Comparison of ENCODE assay signal across 8 cellular contexts in genomic region chr12:14395059-14395778, GRCh38. TPM values are rescaled to one million over a fixed set of nuclear protein-coding genes. Genes with fewer than 3 reads are reported as not detected.
A peak's percentile ranks its signal among the peaks of the same experiment; 100 is the strongest.
DNase-seq lines count a peak whose midpoint lies in the region; ATAC-seq and TF ChIP-seq lines count a peak whose summit lies in the region.

No MANE protein-coding gene starts in this region.

- H3K27me3 Mint-ChIP-seq in T-helper 2 cell treated with Interferon-gamma antibody and Interleukin-4, amounts not matched to agents 5 μg/mL and 100 μg/mL, for 36 hours (ENCODE audit: low read depth), result no peaks in the 10 kb centered on the region

- H3K9ac ChIP-seq in SK-N-SH, result peak overlapping the region; percentile 20; the same call in 1 of the 2 replicates

- H3K27me3 ChIP-seq in SK-N-SH (ENCODE audit: insufficient read depth), result no peaks in the 10 kb centered on the region
- no peaks in the 10 kb centered on the region for H3K27me3 ChIP-seq in left lung
- H3K27me3 ChIP-seq in prostate gland (replicated peaks; ENCODE audit: insufficient read depth), result no peaks in the 10 kb centered on the region

- DNase-seq in SK-N-SH, result no peak
- no peak for DNase-seq in T-helper 2 cell treated with Interferon-gamma antibody and Interleukin-4, amounts not matched to agents 5 μg/mL and 100 μg/mL, for 36 hours (ENCODE audit: low spot score)
- no peak for DNase-seq in left lung
- no peak for DNase-seq in globus pallidus (ENCODE audit: low spot score)
- DNase-seq in occipital lobe (lab: John Stamatoyannopoulos, UW), result no peak
- DNase-seq in prostate gland (ENCODE audit: low spot score), result no peak

- peak overlapping the region in 1 of 2 experiments; percentile 12; a peak in 1 of 4 replicates for H3K4me3 ChIP-seq in SK-N-SH (ENCODE audit: low read depth in 2 of 2, low read length in 1 of 2)
- no peak overlapping the region for H3K4me3 ChIP-seq in left lung
- no peak overlapping the region for H3K4me3 ChIP-seq in prostate gland

- peak overlapping the region; percentile 91 for H3K27ac Mint-ChIP-seq in T-helper 2 cell treated with Interferon-gamma antibody and Interleukin-4, amounts not matched to agents 5 μg/mL and 100 μg/mL, for 36 hours

- WGBS in SK-N-SH (ENCODE audit: low lambda C conversion rate), result 59% methylated on average over 3 of the region's 3 CpGs
- WGBS in prostate gland, result 57% methylated on average over 3 of the region's 3 CpGs

- H3K27ac ChIP-seq in SK-N-SH (ENCODE audit: low read depth in 2 of 2, low read length in 1 of 2), result peak overlapping the region; percentile 58 to 95; a peak in 3 of 4 replicates
- peak overlapping the region; percentile 58 to 71 for H3K27ac ChIP-seq in left lung
- peak overlapping the region in 1 of 2 donors; percentile 21 for H3K27ac ChIP-seq in prostate gland

- ATAC-seq in SK-N-SH treated with all-trans-retinoic acid at 6 μM for 48 hours (no peak), HG02973 (IDR thresholded peaks at IDR 0.05; ENCODE audit: unreplicated experiment) (peak; percentile 37), left lung (peak; percentile 63)

- H3K9me3 Mint-ChIP-seq in T-helper 2 cell treated with Interferon-gamma antibody and Interleukin-4, amounts not matched to agents 5 μg/mL and 100 μg/mL, for 36 hours, result peaks cover 4% of the 10 kb centered on the region

- H3K4me1 ChIP-seq in SK-N-SH (ENCODE audit: control insufficient read depth in 1 of 2, insufficient read depth in 2 of 2, low read depth in 1 of 2, low read length in 1 of 2) (peaks cover 5 to 22% of the 10 kb centered on the region in 2 experiments; a peak in 2 of 4 replicates), left lung (peaks cover 12 to 56% of the 10 kb centered on the region in 2 donors), prostate gland (replicated peaks) (no peaks in the 10 kb centered on the region)

- CTCF ChIA-PET in SK-N-SH (lab: Yijun Ruan, JAX), result interaction anchor here (0.7 to 1.4 kb wide), 4 partner anchors 11 to 157 kb away, joined by 3 to 4 read pairs (median 3); partner anchors contain the start of gene ATF7IP

- TF ChIP-seq POLR2A in prostate gland (IDR thresholded peaks at IDR 0.05), result no peak

- peaks cover 70% of the 10 kb centered on the region for H3K4me1 Mint-ChIP-seq in T-helper 2 cell treated with Interferon-gamma antibody and Interleukin-4, amounts not matched to agents 5 μg/mL and 100 μg/mL, for 36 hours (ENCODE audit: low read depth)

- peaks cover 0 to 23% of the 10 kb centered on the region in 2 experiments for H3K36me3 ChIP-seq in SK-N-SH (replicated peaks in 1 of 2; ENCODE audit: control insufficient read depth in 1 of 2, insufficient read depth in 2 of 2, low read length in 1 of 2)
- no peaks in the 10 kb centered on the region for H3K36me3 ChIP-seq in left lung
- no peaks in the 10 kb centered on the region for H3K36me3 ChIP-seq in prostate gland

- no peak for TF ChIP-seq CTCF in SK-N-SH (IDR thresholded peaks at IDR 0.05)
- TF ChIP-seq CTCF in left lung (IDR thresholded peaks at IDR 0.05), result no peak
- TF ChIP-seq CTCF in prostate gland (IDR thresholded peaks at IDR 0.05), result no peak

- POLR2A ChIA-PET in SK-N-SH (lab: Yijun Ruan, JAX), result interaction anchor here (1.9 kb wide), 1 partner anchor 10 kb away, joined by 9 read pairs; no protein-coding TSS in a partner anchor

- H2AFZ ChIP-seq in SK-N-SH (ENCODE audit: low read depth), result 0 out of 2 replicates have a peak overlapping the region, but pooled peaks have one; percentile 25

- H3K79me2 ChIP-seq in SK-N-SH (ENCODE audit: insufficient read depth), result peaks cover 84% of the 10 kb centered on the region

- no peaks in the 10 kb centered on the region for H4K20me1 ChIP-seq in SK-N-SH (ENCODE audit: insufficient read depth)

- intact Hi-C loops in left lung (cut with DNase I) (no loop called here), prostate gland (cut with DNase I) (no loop called here)

- H3K4me3 Mint-ChIP-seq in T-helper 2 cell treated with Interferon-gamma antibody and Interleukin-4, amounts not matched to agents 5 μg/mL and 100 μg/mL, for 36 hours, result peak overlapping the region; percentile 83

- H3K4me2 ChIP-seq in SK-N-SH, result peak overlapping the region; percentile 7; the same call in 1 of the 2 replicates

- peaks cover 20% of the 10 kb centered on the region for H3K9me3 ChIP-seq in SK-N-SH
- H3K9me3 ChIP-seq in left lung, result peaks cover 0 to 6% of the 10 kb centered on the region in 2 donors
- H3K9me3 ChIP-seq in prostate gland, result no peaks in the 10 kb centered on the region

- no peak for TF ChIP-seq EP300 in SK-N-SH (IDR thresholded peaks at IDR 0.05; ENCODE audit: borderline replicate concordance in 1 of 2, low read depth in 1 of 2, low read length in 1 of 2)

- no peaks in the 10 kb centered on the region for H3K9me2 ChIP-seq in SK-N-SH

- H3K36me3 Mint-ChIP-seq in T-helper 2 cell treated with Interferon-gamma antibody and Interleukin-4, amounts not matched to agents 5 μg/mL and 100 μg/mL, for 36 hours (ENCODE audit: low read depth), result peaks cover 53% of the 10 kb centered on the region

- no peak for TF ChIP-seq RAD21 in SK-N-SH (IDR thresholded peaks at IDR 0.05; ENCODE audit: low read length)

- peaks cover 33% of the 10 kb centered on the region for H3F3A ChIP-seq in SK-N-SH (replicated peaks; ENCODE audit: insufficient read depth)

TF ChIP-seq in SK-N-SH, 30 proteins besides CTCF, POLR2A, EP300 and RAD21:
- TF ChIP-seq TCF12 (IDR thresholded peaks at IDR 0.05) (no peak), NFIC (IDR thresholded peaks at IDR 0.05; ENCODE audit: borderline replicate concordance) (no peak), SIN3A (IDR thresholded peaks at IDR 0.05; ENCODE audit: borderline replicate concordance, low read depth, low read length) (no peak), FOSL2 (IDR thresholded peaks at IDR 0.05; ENCODE audit: borderline replicate concordance, low read depth) (no peak), USF1 (IDR thresholded peaks at IDR 0.05; ENCODE audit: borderline replicate concordance, low read depth) (no peak), SMC3 (IDR thresholded peaks at IDR 0.05; ENCODE audit: low read depth, low read length) (no peak), TEAD4 (IDR thresholded peaks at IDR 0.05; ENCODE audit: borderline replicate concordance, insufficient read depth) (no peak)

TF ChIP-seq in SK-N-SH treated with all-trans-retinoic acid at 6 μM for 48 hours, 23 proteins besides CTCF, POLR2A, EP300 and RAD21:
- no peak for TF ChIP-seq PATZ1 (CRISPR knock-in tag; IDR thresholded peaks at IDR 0.05; ENCODE audit: borderline replicate concordance)
- no peak for TF ChIP-seq PPARA (CRISPR knock-in tag; IDR thresholded peaks at IDR 0.05; ENCODE audit: borderline replicate concordance)
- no peak for TF ChIP-seq SNAI2 (CRISPR knock-in tag; IDR thresholded peaks at IDR 0.05)
- no peak for TF ChIP-seq ZNF565 (CRISPR knock-in tag; conservative IDR thresholded peaks at IDR 0.05; ENCODE audit: low read depth)
- no peak for TF ChIP-seq TOX (CRISPR knock-in tag; IDR thresholded peaks at IDR 0.05; ENCODE audit: borderline replicate concordance)
- no peak for TF ChIP-seq ZNF8 (CRISPR knock-in tag; IDR thresholded peaks at IDR 0.05)
- TF ChIP-seq ZFP30 (CRISPR knock-in tag; IDR thresholded peaks at IDR 0.05), result no peak
- TF ChIP-seq TSHZ2 (CRISPR knock-in tag; IDR thresholded peaks at IDR 0.05), result no peak
TF ChIP-seq in SK-N-SH treated with all-trans-retinoic acid at 6 μM for 48 hours: peak in this region for 0.

RNA-seq across cellular contexts. Expression of gene ATF7IP, which starts 29.7 kb away (rescaled TPM):
- polyA plus RNA-seq in SK-N-SH (2012; rRNA removed), result 2.8 and 3.4 TPM in 2 replicates
- 3.1 and 3.9 TPM in 2 replicates for polyA plus RNA-seq in SK-N-SH (2012; cell fraction: cytosol; rRNA removed)
- polyA plus RNA-seq in SK-N-SH (2012; cell fraction: nucleus; rRNA removed), result 3.8 and 5.2 TPM in 2 replicates
- total RNA-seq in left lung (10 to 100 TPM; 78.7 to 84.8 TPM), occipital lobe (77.5 TPM), prostate gland (10 to 100 TPM; 47.1 to 49.9 TPM)
